Comparison of ENCODE assay signal across 8 cellular contexts in genomic region chr11:125626381-125626950, GRCh38. TPM values are rescaled to one million over a fixed set of nuclear protein-coding genes. Genes with fewer than 3 reads are reported as not detected.
A peak's percentile ranks its signal among the peaks of the same experiment; 100 is the strongest.
DNase-seq lines count a peak whose midpoint lies in the region; ATAC-seq, FAIRE-seq and TF ChIP-seq lines count a peak whose summit lies in the region.

No MANE protein-coding gene starts in this region.

- H3K9ac ChIP-seq in NT2/D1 (ENCODE audit: insufficient read length, low read depth) (peak overlapping the region; percentile 96), HepG2 (ENCODE audit: insufficient read depth, low read depth, low read length) (peak overlapping the region; percentile 85)

- intact Hi-C loops in breast epithelium (cut with DNase I; ENCODE audit: low total_unique reads), result no loop called here
- intact Hi-C loops in HepG2 (cut with micrococcal nuclease; ENCODE audit: unreplicated experiment), result no loop called here

- DNase-seq in AG20443 (ENCODE audit: low spot score) (peak; percentile 35), NT2/D1 (ENCODE audit: low read depth, low spot score) (no peak), breast epithelium (ENCODE audit: low spot score in 2 of 2) (no peak), HepG2 (ENCODE audit: low spot score) (peak; percentile 79), superior temporal gyrus (ENCODE audit: extremely low spot score) (peak; percentile 30), HCEC 1CT (no peak)

- TF ChIP-seq POLR2A in breast epithelium (IDR thresholded peaks at IDR 0.05) (no peak), HepG2 (IDR thresholded peaks at IDR 0.05; ENCODE audit: insufficient read depth in 1 of 2, low read depth in 2 of 2, low read length in 2 of 2) (no peak)

- H3K4me1 ChIP-seq in NT2/D1 (ENCODE audit: insufficient read depth, insufficient read length), result no peaks in the 10 kb centered on the region
- H3K4me1 ChIP-seq in breast epithelium, result no peaks in the 10 kb centered on the region
- H3K4me1 ChIP-seq in HepG2 (ENCODE audit: insufficient read depth, low read length), result peaks cover 29% of the 10 kb centered on the region

- peaks cover 52% of the 10 kb centered on the region for H3K36me3 ChIP-seq in NT2/D1 (ENCODE audit: insufficient read depth, insufficient read length, low read length)
- H3K36me3 ChIP-seq in breast epithelium, result no peaks in the 10 kb centered on the region
- H3K36me3 ChIP-seq in HepG2 (replicated peaks in 1 of 2; ENCODE audit: control insufficient read depth in 1 of 2, insufficient read depth in 2 of 2, low read length in 2 of 2), result peaks cover 4 to 10% of the 10 kb centered on the region in 2 experiments; a peak in 3 of 5 replicates

- POLR2A ChIA-PET in HepG2 (lab: Yijun Ruan, JAX), result interaction anchor here (1.5 to 3.1 kb wide), 2 partner anchors 11 to 34 kb away, joined by 4 to 24 read pairs; partner anchors contain the start of gene STT3A

- no peak for TF ChIP-seq CTCF in breast epithelium (IDR thresholded peaks at IDR 0.05)
- TF ChIP-seq CTCF in HepG2 (CRISPR knock-in tag; IDR thresholded peaks at IDR 0.05), result peak; percentile 57

- H3K27ac ChIP-seq in breast epithelium (peak overlapping the region; percentile 92 to 98), HepG2 (ENCODE audit: extremely low read length, insufficient read depth, low read length) (peak overlapping the region; percentile 87)

- WGBS in HepG2 (ENCODE audit: low lambda C conversion rate), result 2% methylated on average over 13 of the region's 13 CpGs

- H3K4me2 ChIP-seq in HepG2 (ENCODE audit: low read depth, low read length), result peak overlapping the region; percentile 93

- H3K4me3 ChIP-seq in NT2/D1 (ENCODE audit: insufficient read length, low read depth) (peak overlapping the region; percentile 59), breast epithelium (peak overlapping the region; percentile 69 to 94 (median 82)), HepG2 (replicated peaks in 1 of 3; ENCODE audit: insufficient read depth in 1 of 3, low read depth in 2 of 3, low read length in 3 of 3) (peak overlapping the region; percentile 79 to 90 (median 79))

- BruUV-seq in HepG2 (replicated peaks; lab: Mats Ljungman, UMichigan), result TSS peak; percentile 62

- H3K27me3 ChIP-seq in NT2/D1 (ENCODE audit: insufficient read depth, insufficient read length) (no peaks in the 10 kb centered on the region), breast epithelium (no peaks in the 10 kb centered on the region), HepG2 (ENCODE audit: control insufficient read depth in 1 of 2, insufficient read depth in 2 of 2, low read length in 2 of 2) (no peaks in the 10 kb centered on the region; a peak in 1 of 5 replicates)

- peak; percentile 34 for FAIRE-seq in HepG2 (lab: Jason Lieb, UNC)

- H3K9me3 ChIP-seq in NT2/D1 (ENCODE audit: insufficient read depth, low read length) (no peaks in the 10 kb centered on the region), breast epithelium (no peaks in the 10 kb centered on the region), HepG2 (ENCODE audit: low read length) (no peaks in the 10 kb centered on the region)

- CTCF ChIA-PET in HepG2 (lab: Yijun Ruan, JAX; ENCODE audit: low intra/inter-chr PET ratio, low total read pairs), result no interaction called here

- in situ Hi-C loops in HepG2 (cut with HindIII; ENCODE audit: extremely low pct_ligation_motif_present, low pct_unique_long_range_greater_than_20kb), result loop anchor here (5.0 to 25.0 kb wide), 2 partner anchors 246 to 586 kb away; partner anchors contain the start of genes FAM118B and RPUSD4

- no peak; the same call in 1 of the 2 replicates for TF ChIP-seq RAD21 in HepG2 (CRISPR knock-in tag; IDR thresholded peaks at IDR 0.05)

- peaks cover 27% of the 10 kb centered on the region for H3K79me2 ChIP-seq in HepG2 (ENCODE audit: insufficient read depth, low read length)

- no peak for TF ChIP-seq EP300 in HepG2 (IDR thresholded peaks at IDR 0.05; ENCODE audit: low read depth in 2 of 2, low read length in 2 of 2)
- TF ChIP-seq EP300 in HepG2 (CRISPR knock-in tag; IDR thresholded peaks at IDR 0.05; ENCODE audit: borderline replicate concordance), result no peak

- peak overlapping the region; percentile 94 for H2AFZ ChIP-seq in HepG2 (ENCODE audit: low read length)

- H4K20me1 ChIP-seq in HepG2 (ENCODE audit: insufficient read depth, low read length), result no peaks in the 10 kb centered on the region

- ATAC-seq in GM18498 (IDR thresholded peaks at IDR 0.05; ENCODE audit: unreplicated experiment) (peak; percentile 52), HG02970 (IDR thresholded peaks at IDR 0.05; ENCODE audit: low FRiP score, unreplicated experiment) (peak; percentile 29), HepG2 (peak; percentile 69)

RNA-seq across cellular contexts. Expression of gene CHEK1, which starts 1.5 kb away (rescaled TPM):
- 1 to 10 TPM; 3.1 to 6.6 (median 3.2) TPM for total RNA-seq in breast epithelium
- 83.2 and 152 TPM in 2 replicates for total RNA-seq in HepG2 (2016; rRNA removed; fragmentation: Illumina TruSeq; extraction: Trizol)
- total RNA-seq in HepG2 (2016; cell fraction: cytosol; rRNA removed; fragmentation: Illumina TruSeq; extraction: Trizol; ENCODE audit: low read depth), result 21.4 and 24.7 TPM in 2 replicates
- 81.6 and 154 TPM in 2 replicates for total RNA-seq in HepG2 (2016; cell fraction: insoluble cytoplasmic fraction; rRNA removed; fragmentation: Illumina TruSeq; extraction: Trizol)
- 46.5 and 56.2 TPM in 2 replicates for total RNA-seq in HepG2 (2016; cell fraction: membrane; rRNA removed; fragmentation: Illumina TruSeq; extraction: Trizol)
- total RNA-seq in HepG2 (2016; cell fraction: nucleus; rRNA removed; fragmentation: Illumina TruSeq; extraction: Trizol), result 56.3 and 62.5 TPM in 2 replicates
- 11.0 and 17.8 TPM in 2 replicates for polyA plus RNA-seq in HepG2 (2011; rRNA removed)
- polyA plus RNA-seq in HepG2 (2011; cell fraction: cytosol; rRNA removed), result 8.6 and 9.4 TPM in 2 replicates
- 8.6 and 9.6 TPM in 2 replicates for polyA plus RNA-seq in HepG2 (2011; cell fraction: nucleus; rRNA removed)
- polyA plus RNA-seq in HepG2 (2012), result 10.1 and 24.7 TPM in 2 replicates
- polyA plus RNA-seq in HepG2 (2016; cell fraction: cytosol; fragmentation: Illumina TruSeq; extraction: Trizol; ENCODE audit: low read depth), result 14.9 and 15.0 TPM in 2 replicates
- polyA plus RNA-seq in HepG2 (2016; cell fraction: insoluble cytoplasmic fraction; fragmentation: Illumina TruSeq; extraction: Trizol; ENCODE audit: low read depth), result 102 and 108 TPM in 2 replicates
- 30.1 and 31.3 TPM in 2 replicates for polyA plus RNA-seq in HepG2 (2016; cell fraction: membrane; fragmentation: Illumina TruSeq; extraction: Trizol; ENCODE audit: low read depth)
- polyA plus RNA-seq in HepG2 (2016; cell fraction: nucleus; fragmentation: Illumina TruSeq; extraction: Trizol; ENCODE audit: insufficient read depth, low read depth), result 56.2 and 66.9 TPM in 2 replicates
- polyA minus RNA-seq in HepG2 (2011; rRNA and poly(A)+ RNA removed; ENCODE audit: low replicate concordance), result 11.3 and 21.3 TPM in 2 replicates
- polyA minus RNA-seq in HepG2 (2011; cell fraction: cytosol; rRNA and poly(A)+ RNA removed), result 12.0 and 13.8 TPM in 2 replicates
- 32.1 and 40.6 TPM in 2 replicates for polyA minus RNA-seq in HepG2 (2011; cell fraction: nucleus; rRNA and poly(A)+ RNA removed)

RNA-seq across cellular contexts. Expression of gene STT3A, which starts 33.8 kb away (rescaled TPM):
- total RNA-seq in breast epithelium (100 to 1,000 TPM in 1 of 3 donors, 10 to 100 TPM in 2; 70.2 to 105 (median 96.0) TPM), HepG2 (2016; rRNA removed; fragmentation: Illumina TruSeq; extraction: Trizol) (141 and 229 TPM in 2 replicates)
- 15.9 and 18.0 TPM in 2 replicates for total RNA-seq in HepG2 (2016; cell fraction: cytosol; rRNA removed; fragmentation: Illumina TruSeq; extraction: Trizol; ENCODE audit: low read depth)
- 132 and 230 TPM in 2 replicates for total RNA-seq in HepG2 (2016; cell fraction: insoluble cytoplasmic fraction; rRNA removed; fragmentation: Illumina TruSeq; extraction: Trizol)
- 41.6 and 47.1 TPM in 2 replicates for total RNA-seq in HepG2 (2016; cell fraction: membrane; rRNA removed; fragmentation: Illumina TruSeq; extraction: Trizol)
- 206 and 227 TPM in 2 replicates for total RNA-seq in HepG2 (2016; cell fraction: nucleus; rRNA removed; fragmentation: Illumina TruSeq; extraction: Trizol)
- 314 and 319 TPM in 2 replicates for polyA plus RNA-seq in HepG2 (2011; rRNA removed)
- polyA plus RNA-seq in HepG2 (2011; cell fraction: cytosol; rRNA removed), result 246 and 346 TPM in 2 replicates
- 97.8 and 129 TPM in 2 replicates for polyA plus RNA-seq in HepG2 (2011; cell fraction: nucleus; rRNA removed)
- polyA plus RNA-seq in HepG2 (2012), result 235 and 247 TPM in 2 replicates
- 17.5 and 22.3 TPM in 2 replicates for polyA plus RNA-seq in HepG2 (2016; cell fraction: cytosol; fragmentation: Illumina TruSeq; extraction: Trizol; ENCODE audit: low read depth)
- polyA plus RNA-seq in HepG2 (2016; cell fraction: insoluble cytoplasmic fraction; fragmentation: Illumina TruSeq; extraction: Trizol; ENCODE audit: low read depth), result 131 and 134 TPM in 2 replicates
- 31.9 and 40.3 TPM in 2 replicates for polyA plus RNA-seq in HepG2 (2016; cell fraction: membrane; fragmentation: Illumina TruSeq; extraction: Trizol; ENCODE audit: low read depth)
- 266 and 272 TPM in 2 replicates for polyA plus RNA-seq in HepG2 (2016; cell fraction: nucleus; fragmentation: Illumina TruSeq; extraction: Trizol; ENCODE audit: insufficient read depth, low read depth)
- polyA minus RNA-seq in HepG2 (2011; rRNA and poly(A)+ RNA removed; ENCODE audit: low replicate concordance), result 944 and 2,048 TPM in 2 replicates
- polyA minus RNA-seq in HepG2 (2011; cell fraction: cytosol; rRNA and poly(A)+ RNA removed), result 324 and 343 TPM in 2 replicates
- polyA minus RNA-seq in HepG2 (2011; cell fraction: nucleus; rRNA and poly(A)+ RNA removed), result 233 and 287 TPM in 2 replicates

RNA-seq across cellular contexts. Expression of gene ACRV1, which starts 54.2 kb away (rescaled TPM):
- under 1 TPM in 1 of 3 donors, not detected in 2; 0.29 TPM for total RNA-seq in breast epithelium
- total RNA-seq in HepG2 (2016; rRNA removed; fragmentation: Illumina TruSeq; extraction: Trizol), result not detected in 2 replicates
- total RNA-seq in HepG2 (2016; cell fraction: cytosol; rRNA removed; fragmentation: Illumina TruSeq; extraction: Trizol; ENCODE audit: low read depth), result not detected in 2 replicates
- not detected in 2 replicates for total RNA-seq in HepG2 (2016; cell fraction: insoluble cytoplasmic fraction; rRNA removed; fragmentation: Illumina TruSeq; extraction: Trizol)
- total RNA-seq in HepG2 (2016; cell fraction: membrane; rRNA removed; fragmentation: Illumina TruSeq; extraction: Trizol), result not detected in 2 replicates
- total RNA-seq in HepG2 (2016; cell fraction: nucleus; rRNA removed; fragmentation: Illumina TruSeq; extraction: Trizol), result not detected in 2 replicates
- polyA plus RNA-seq in HepG2 (2011; rRNA removed), result 0.09 TPM in 1 of 2 replicates, not detected in the other
- polyA plus RNA-seq in HepG2 (2011; cell fraction: cytosol; rRNA removed), result not detected in 2 replicates
- not detected in 2 replicates for polyA plus RNA-seq in HepG2 (2011; cell fraction: nucleus; rRNA removed)
- polyA plus RNA-seq in HepG2 (2012), result 0.11 TPM in 1 of 2 replicates, not detected in the other
- polyA plus RNA-seq in HepG2 (2016; cell fraction: cytosol; fragmentation: Illumina TruSeq; extraction: Trizol; ENCODE audit: low read depth), result not detected in 2 replicates
- not detected in 2 replicates for polyA plus RNA-seq in HepG2 (2016; cell fraction: insoluble cytoplasmic fraction; fragmentation: Illumina TruSeq; extraction: Trizol; ENCODE audit: low read depth)
- polyA plus RNA-seq in HepG2 (2016; cell fraction: membrane; fragmentation: Illumina TruSeq; extraction: Trizol; ENCODE audit: low read depth), result not detected in 2 replicates
- polyA plus RNA-seq in HepG2 (2016; cell fraction: nucleus; fragmentation: Illumina TruSeq; extraction: Trizol; ENCODE audit: insufficient read depth, low read depth), result not detected in 2 replicates
- 0.33 TPM in 1 of 2 replicates, not detected in the other for polyA minus RNA-seq in HepG2 (2011; rRNA and poly(A)+ RNA removed; ENCODE audit: low replicate concordance)
- not detected in 2 replicates for polyA minus RNA-seq in HepG2 (2011; cell fraction: cytosol; rRNA and poly(A)+ RNA removed)
- polyA minus RNA-seq in HepG2 (2011; cell fraction: nucleus; rRNA and poly(A)+ RNA removed), result not detected in 2 replicates

RNA-seq across cellular contexts. Expression of gene EI24, which starts 57.2 kb away (rescaled TPM):
- total RNA-seq in breast epithelium, result 100 to 1,000 TPM in 1 of 3 donors, 10 to 100 TPM in 2; 88.5 to 111 (median 94.1) TPM
- total RNA-seq in HepG2 (2016; rRNA removed; fragmentation: Illumina TruSeq; extraction: Trizol), result 126 and 138 TPM in 2 replicates
- total RNA-seq in HepG2 (2016; cell fraction: cytosol; rRNA removed; fragmentation: Illumina TruSeq; extraction: Trizol; ENCODE audit: low read depth), result 208 and 212 TPM in 2 replicates
- total RNA-seq in HepG2 (2016; cell fraction: insoluble cytoplasmic fraction; rRNA removed; fragmentation: Illumina TruSeq; extraction: Trizol), result 124 and 136 TPM in 2 replicates
- total RNA-seq in HepG2 (2016; cell fraction: membrane; rRNA removed; fragmentation: Illumina TruSeq; extraction: Trizol), result 398 and 405 TPM in 2 replicates
- 62.3 and 65.1 TPM in 2 replicates for total RNA-seq in HepG2 (2016; cell fraction: nucleus; rRNA removed; fragmentation: Illumina TruSeq; extraction: Trizol)
- polyA plus RNA-seq in HepG2 (2011; rRNA removed), result 70.0 and 84.7 TPM in 2 replicates
- polyA plus RNA-seq in HepG2 (2011; cell fraction: cytosol; rRNA removed), result 74.3 and 105 TPM in 2 replicates
- polyA plus RNA-seq in HepG2 (2011; cell fraction: nucleus; rRNA removed), result 19.8 and 28.7 TPM in 2 replicates
- 55.7 and 63.2 TPM in 2 replicates for polyA plus RNA-seq in HepG2 (2012)
- polyA plus RNA-seq in HepG2 (2016; cell fraction: cytosol; fragmentation: Illumina TruSeq; extraction: Trizol; ENCODE audit: low read depth), result 321 and 335 TPM in 2 replicates
- polyA plus RNA-seq in HepG2 (2016; cell fraction: insoluble cytoplasmic fraction; fragmentation: Illumina TruSeq; extraction: Trizol; ENCODE audit: low read depth), result 170 and 183 TPM in 2 replicates
- polyA plus RNA-seq in HepG2 (2016; cell fraction: membrane; fragmentation: Illumina TruSeq; extraction: Trizol; ENCODE audit: low read depth), result 442 and 463 TPM in 2 replicates
- 109 and 110 TPM in 2 replicates for polyA plus RNA-seq in HepG2 (2016; cell fraction: nucleus; fragmentation: Illumina TruSeq; extraction: Trizol; ENCODE audit: insufficient read depth, low read depth)
- 105 and 116 TPM in 2 replicates for polyA minus RNA-seq in HepG2 (2011; rRNA and poly(A)+ RNA removed; ENCODE audit: low replicate concordance)
- 34.0 and 35.6 TPM in 2 replicates for polyA minus RNA-seq in HepG2 (2011; cell fraction: cytosol; rRNA and poly(A)+ RNA removed)
- 20.9 and 25.4 TPM in 2 replicates for polyA minus RNA-seq in HepG2 (2011; cell fraction: nucleus; rRNA and poly(A)+ RNA removed)

Comparison
In these comparisons a context has a peak if more than half of its experiments do, and no peak if none do; other contexts are left out.
1. DNase-seq: peak in AG20443 (single experiment), HepG2 (single experiment) and superior temporal gyrus (single experiment); none in NT2/D1 (single experiment), breast epithelium (0 of 2) and HCEC 1CT (single experiment).
2. Peak in every context shown above with its lines, with median percentiles within 50 percentile points of each other: ATAC-seq and H3K4me3 ChIP-seq.